In genomic region chrX:12843668-12844279, GRCh38 we compare ENCODE assay signal across 10 cellular contexts. TPM values are rescaled to one million over a fixed set of nuclear protein-coding genes. Genes with fewer than 3 reads are reported as not detected.
DNase-seq lines count a peak whose midpoint lies in the region; ATAC-seq and TF ChIP-seq lines count a peak whose summit lies in the region.
"Had no signal": no experiment of that assay in that cellular context is flagged by ENCODE, and none has a peak within 500 bp of the region (broad histone marks: within the 10 kb centered on the region; RNA-seq: fewer than 3 reads in every experiment).

No MANE protein-coding gene starts in this region.

- no peaks in the 10 kb centered on the region for H3K9me3 ChIP-seq in trophoblast cell (ENCODE audit: insufficient read depth, low read depth, low read length)
- H3K9me3 ChIP-seq in BE2C: no peaks in the 10 kb centered on the region

- no peak overlapping the region for H3K9ac ChIP-seq in trophoblast cell (ENCODE audit: low read length)

- H3K36me3 Mint-ChIP-seq in activated naive CD8-positive, alpha-beta T cell treated with anti-CD3 and anti-CD28 coated beads for 36 hours: no peaks in the 10 kb centered on the region

- no peak for TF ChIP-seq CTCF in BE2C (IDR thresholded peaks at IDR 0.05; ENCODE audit: low read depth, low read length)

- ATAC-seq in GM18499 (IDR thresholded peaks at IDR 0.05; ENCODE audit: insufficient read depth, unreplicated experiment): peak; percentile 84
- ATAC-seq in GM19463 (IDR thresholded peaks at IDR 0.05; ENCODE audit: unreplicated experiment): peak; percentile 91
- peak; percentile 70 for ATAC-seq in HG03103 (IDR thresholded peaks at IDR 0.05; ENCODE audit: low read depth, unreplicated experiment)
- no peak for ATAC-seq in SK-N-SH treated with all-trans-retinoic acid at 6 μM for 48 hours

- H2BK12ac ChIP-seq in trophoblast cell (ENCODE audit: low read length): no peak overlapping the region

- no CpG with 5 or more reads among the region's 6 CpGs for WGBS in trophoblast cell (ENCODE audit: extremely low coverage, insufficient coverage, insufficient read length)

- DNase-seq in activated naive CD8-positive, alpha-beta T cell treated with anti-CD3 and anti-CD28 coated beads for 36 hours: no peak
- DNase-seq in trophoblast cell (no peak), BE2C (no peak), NCI-H187 treated with DMSO at 0.1 percent for 48 hours (lab: John Stamatoyannopoulos, UW) (no peak)
- DNase-seq: NCI-H226 had no signal

- H4K12ac ChIP-seq in trophoblast cell (ENCODE audit: low read depth, low read length): no peak overlapping the region

- H2AFZ ChIP-seq in trophoblast cell (ENCODE audit: insufficient read depth, low read length, poor library complexity): no peak overlapping the region

- peak overlapping the region; percentile 91 for H3K27ac Mint-ChIP-seq in activated naive CD8-positive, alpha-beta T cell treated with anti-CD3 and anti-CD28 coated beads for 36 hours

- H3K23ac ChIP-seq in trophoblast cell (ENCODE audit: low read length): no peak overlapping the region

- H3K27me3 ChIP-seq in trophoblast cell (ENCODE audit: insufficient read depth, low read length) (no peaks in the 10 kb centered on the region), BE2C (no peaks in the 10 kb centered on the region)

- H2AK5ac ChIP-seq in trophoblast cell (ENCODE audit: low read length): no peak overlapping the region

- no peak overlapping the region for H3K14ac ChIP-seq in trophoblast cell (ENCODE audit: low read length)

- peaks cover 13% of the 10 kb centered on the region for H3K4me1 Mint-ChIP-seq in activated naive CD8-positive, alpha-beta T cell treated with anti-CD3 and anti-CD28 coated beads for 36 hours

- H4K8ac ChIP-seq in trophoblast cell (ENCODE audit: low read depth, low read length): no peak overlapping the region

- H3K79me2 ChIP-seq in trophoblast cell (ENCODE audit: control insufficient read depth, insufficient read depth, low read length, poor library complexity): no peaks in the 10 kb centered on the region

- H3K4me3 ChIP-seq in trophoblast cell (ENCODE audit: low read depth, low read length) (no peak overlapping the region), BE2C (ENCODE audit: low read depth, low read length) (no peak overlapping the region)

- no peak overlapping the region for H3K4me2 ChIP-seq in trophoblast cell (ENCODE audit: low read length)

- no peak overlapping the region for H3K18ac ChIP-seq in trophoblast cell (ENCODE audit: low read length)

- no peak overlapping the region for H3K4ac ChIP-seq in trophoblast cell (ENCODE audit: low read depth, low read length)

- no peaks in the 10 kb centered on the region for H3K9me3 Mint-ChIP-seq in activated naive CD8-positive, alpha-beta T cell treated with anti-CD3 and anti-CD28 coated beads for 36 hours

- H3K4me1 ChIP-seq in trophoblast cell (ENCODE audit: control insufficient read depth in 1 of 2, insufficient read depth in 2 of 2, low read length in 2 of 2): no peaks in the 10 kb centered on the region
- no peaks in the 10 kb centered on the region for H3K4me1 ChIP-seq in BE2C

- H2BK120ac ChIP-seq in trophoblast cell (ENCODE audit: insufficient read depth, low read length, poor library complexity): no peak overlapping the region

- no peaks in the 10 kb centered on the region for H3K79me1 ChIP-seq in trophoblast cell (ENCODE audit: low read length)

- no peak overlapping the region for H3K27ac ChIP-seq in trophoblast cell (ENCODE audit: low read depth, low read length)

- H3K36me3 ChIP-seq in trophoblast cell (ENCODE audit: control insufficient read depth in 1 of 2, insufficient read depth in 2 of 2, low read length in 2 of 2) (no peaks in the 10 kb centered on the region), BE2C (no peaks in the 10 kb centered on the region)

- no peak overlapping the region for H4K91ac ChIP-seq in trophoblast cell (ENCODE audit: low read depth, low read length)

- H3K27me3 Mint-ChIP-seq in activated naive CD8-positive, alpha-beta T cell treated with anti-CD3 and anti-CD28 coated beads for 36 hours: no peaks in the 10 kb centered on the region

- peak overlapping the region; percentile 54 for H3K4me3 Mint-ChIP-seq in activated naive CD8-positive, alpha-beta T cell treated with anti-CD3 and anti-CD28 coated beads for 36 hours

- no peak overlapping the region for H2BK5ac ChIP-seq in trophoblast cell (ENCODE audit: low read depth, low read length, poor library complexity)

TF ChIP-seq in SK-N-SH treated with all-trans-retinoic acid at 6 μM for 48 hours, 23 proteins besides CTCF, POLR2A, EP300 and RAD21:
- TF ChIP-seq ZNF565 (CRISPR knock-in tag; conservative IDR thresholded peaks at IDR 0.05; ENCODE audit: low read depth): no peak
- no peak for TF ChIP-seq OSR1 (CRISPR knock-in tag; IDR thresholded peaks at IDR 0.05)
- no peak for TF ChIP-seq ZC3H10 (CRISPR knock-in tag; IDR thresholded peaks at IDR 0.05)
- no peak for TF ChIP-seq BACH2 (CRISPR knock-in tag; IDR thresholded peaks at IDR 0.05; ENCODE audit: borderline replicate concordance)
- TF ChIP-seq ESRRG (CRISPR knock-in tag; IDR thresholded peaks at IDR 0.05): no peak

RNA-seq across cellular contexts. Expression of gene TLR7, which starts 23.1 kb away (rescaled TPM):
- total RNA-seq in activated naive CD8-positive, alpha-beta T cell treated with anti-CD3 and anti-CD28 coated beads for 36 hours: under 1 TPM; 0.21 to 0.28 TPM
- 0.97 and 1.1 TPM in 2 replicates for polyA plus RNA-seq in trophoblast cell (2013)
- polyA plus RNA-seq in BE2C (2012; ENCODE audit: insufficient read depth, insufficient read length, low read depth): 0.17 TPM
- total RNA-seq: activated CD8-positive, alpha-beta memory T cell treated with anti-CD3 and anti-CD28 coated beads for 36 hours had no signal

RNA-seq across cellular contexts. Expression of gene PRPS2, which starts 52.6 kb away (rescaled TPM):
- total RNA-seq in activated naive CD8-positive, alpha-beta T cell treated with anti-CD3 and anti-CD28 coated beads for 36 hours: 100 to 1,000 TPM; 119 to 123 TPM
- 7.7 and 7.9 TPM in 2 replicates for polyA plus RNA-seq in trophoblast cell (2013)
- 15.3 TPM for polyA plus RNA-seq in BE2C (2012; ENCODE audit: insufficient read depth, insufficient read length, low read depth)
